In genomic region chr15:66700802-66701421, GRCh38 we compare ENCODE assay signal across 8 cellular contexts. TPM values are rescaled to one million over a fixed set of nuclear protein-coding genes. Genes with fewer than 3 reads are reported as not detected.
DNase-seq lines count a peak whose midpoint lies in the region; ATAC-seq and TF ChIP-seq lines count a peak whose summit lies in the region.

No MANE protein-coding gene starts in this region.

- TF ChIP-seq CTCF in ascending aorta (IDR thresholded peaks at IDR 0.05) (no peak), hepatocyte (IDR thresholded peaks at IDR 0.05; ENCODE audit: poor library complexity) (no peak)

- H3K79me2 ChIP-seq in hepatocyte, result peaks cover 33% of the 10 kb centered on the region

- no peaks in the 10 kb centered on the region for H3K36me3 ChIP-seq in ascending aorta
- H3K36me3 ChIP-seq in hepatocyte (replicated peaks; ENCODE audit: insufficient read depth, low read depth), result no peaks in the 10 kb centered on the region

- peak overlapping the region; percentile 74 for H3K27ac Mint-ChIP-seq in T-helper 2 cell treated with Interferon-gamma antibody and Interleukin-4, amounts not matched to agents 5 μg/mL and 100 μg/mL, for 36 hours

- peak overlapping the region; percentile 84 to 87 for H3K27ac ChIP-seq in ascending aorta
- peak overlapping the region; percentile 95 for H3K27ac ChIP-seq in hepatocyte

- ATAC-seq in HG02763 (IDR thresholded peaks at IDR 0.05; ENCODE audit: unreplicated experiment), result peak; percentile 67
- ATAC-seq in HG03565 (IDR thresholded peaks at IDR 0.05; ENCODE audit: unreplicated experiment), result no peak

- peaks cover 19% of the 10 kb centered on the region for H3K4me1 Mint-ChIP-seq in T-helper 2 cell treated with Interferon-gamma antibody and Interleukin-4, amounts not matched to agents 5 μg/mL and 100 μg/mL, for 36 hours (ENCODE audit: low read depth)

- under 1% methylated on average over 25 of the region's 68 CpGs for WGBS in hepatocyte (ENCODE audit: low lambda C conversion rate, missing lambda C conversion rate)

- H3K27me3 Mint-ChIP-seq in T-helper 2 cell treated with Interferon-gamma antibody and Interleukin-4, amounts not matched to agents 5 μg/mL and 100 μg/mL, for 36 hours (ENCODE audit: low read depth), result peaks cover 23% of the 10 kb centered on the region

- H3K4me2 ChIP-seq in hepatocyte, result peak overlapping the region; percentile 92

- H3K9me3 ChIP-seq in ascending aorta (no peaks in the 10 kb centered on the region), hepatocyte (ENCODE audit: low read depth) (no peaks in the 10 kb centered on the region)

- no peaks in the 10 kb centered on the region for H3K9me3 Mint-ChIP-seq in T-helper 2 cell treated with Interferon-gamma antibody and Interleukin-4, amounts not matched to agents 5 μg/mL and 100 μg/mL, for 36 hours

- H3K4me3 ChIP-seq in GM08714 (ENCODE audit: low read length) (peak overlapping the region; percentile 73), ascending aorta (peak overlapping the region; percentile 88), hepatocyte (peak overlapping the region; percentile 50)

- no peaks in the 10 kb centered on the region for H3K27me3 ChIP-seq in ascending aorta
- no peaks in the 10 kb centered on the region for H3K27me3 ChIP-seq in hepatocyte

- no peaks in the 10 kb centered on the region for H3K36me3 Mint-ChIP-seq in T-helper 2 cell treated with Interferon-gamma antibody and Interleukin-4, amounts not matched to agents 5 μg/mL and 100 μg/mL, for 36 hours (ENCODE audit: low read depth)

- peak; percentile 85 for DNase-seq in NCI-H1694 treated with DMSO at 0.1 percent for 48 hours (lab: John Stamatoyannopoulos, UW)
- DNase-seq in T-helper 2 cell treated with Interferon-gamma antibody and Interleukin-4, amounts not matched to agents 5 μg/mL and 100 μg/mL, for 36 hours (ENCODE audit: low spot score), result peak; percentile 90
- peak; percentile 89 to 98 for DNase-seq in ascending aorta (ENCODE audit: low spot score in 2 of 2)
- DNase-seq in hepatocyte (ENCODE audit: low spot score), result peak; percentile 99
- peak; percentile 83 for DNase-seq in retina

- peak overlapping the region; percentile 88 for H3K4me3 Mint-ChIP-seq in T-helper 2 cell treated with Interferon-gamma antibody and Interleukin-4, amounts not matched to agents 5 μg/mL and 100 μg/mL, for 36 hours

- intact Hi-C loops in ascending aorta (cut with DNase I), result loop anchor here (1.0 to 10.0 kb wide), 5 partner anchors 36 to 494 kb away; partner anchors contain the start of genes RPL4 and ZWILCH

- peaks cover 26% of the 10 kb centered on the region for H4K20me1 ChIP-seq in hepatocyte (ENCODE audit: insufficient read depth, poor library complexity, severe bottlenecking)

- peaks cover 3 to 9% of the 10 kb centered on the region in 2 donors for H3K4me1 ChIP-seq in ascending aorta
- H3K4me1 ChIP-seq in hepatocyte (ENCODE audit: insufficient read depth), result peaks cover 20% of the 10 kb centered on the region

- H3K9me2 ChIP-seq in hepatocyte (replicated peaks; ENCODE audit: insufficient read depth), result no peaks in the 10 kb centered on the region

- peak overlapping the region; percentile 66 for H2AFZ ChIP-seq in hepatocyte

RNA-seq across cellular contexts. Expression of gene SMAD6, which starts 1.1 kb away (rescaled TPM):
- total RNA-seq in ascending aorta (140 TPM), hepatocyte (26.4 and 35.4 TPM in 2 replicates)
- polyA plus RNA-seq in hepatocyte, result 24.2 and 26.6 TPM in 2 replicates
